ENCODE assay signal across 9 cellular contexts in the genomic region with DNA sequence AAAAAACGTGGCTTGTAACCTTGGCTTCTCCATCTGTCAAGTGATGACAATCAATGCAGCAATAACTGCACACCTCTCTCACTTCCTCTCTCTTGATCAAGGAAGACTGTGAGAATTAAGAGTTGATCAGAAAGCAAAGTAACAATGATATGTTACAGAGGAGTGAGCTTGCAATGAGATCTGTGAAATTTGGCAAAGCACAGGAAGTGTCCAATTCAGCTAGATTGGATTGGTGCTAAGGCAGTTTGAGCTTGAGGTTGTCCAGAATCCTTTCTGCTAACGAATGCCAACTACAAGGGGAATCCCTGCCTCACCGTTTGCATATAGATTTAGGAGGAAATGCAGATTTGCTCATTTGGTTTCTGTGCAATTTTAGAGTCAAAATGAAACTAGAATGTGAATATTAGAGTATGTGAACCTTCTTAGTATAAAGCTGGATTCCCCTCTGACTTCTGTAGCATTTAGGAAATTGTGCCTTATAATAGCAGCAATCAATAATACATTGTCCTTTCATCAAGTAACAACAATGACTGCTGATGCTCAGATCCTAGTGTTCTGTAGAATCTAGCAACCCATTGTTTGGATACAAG.
A peak's percentile ranks its signal among the peaks of the same experiment; 100 is the strongest.
DNase-seq lines count a peak whose midpoint lies in the region; ATAC-seq and TF ChIP-seq lines count a peak whose summit lies in the region.
"Had no signal": no experiment of that assay in that cellular context is flagged by ENCODE, and none has a peak within 500 bp of the region (broad histone marks: within the 10 kb centered on the region; RNA-seq: fewer than 3 reads in every experiment).

No MANE protein-coding gene starts in this region.

- H3K9me3 ChIP-seq in CD8-positive, alpha-beta memory T cell (ENCODE audit: low read length): no peaks in the 10 kb centered on the region

- H3K4me1 Mint-ChIP-seq in CD8-positive, alpha-beta memory T cell: peaks cover 37 to 52% (median 50%) of the 10 kb centered on the region in 3 donors
- peaks cover 62% of the 10 kb centered on the region for H3K4me1 Mint-ChIP-seq in activated naive CD4-positive, alpha-beta T cell treated with anti-CD3 and anti-CD28 coated beads, Interleukin-2, amount 10 ng/mL, durations not matched to agents 7 days and 5 days
- no peaks in the 10 kb centered on the region for H3K4me1 Mint-ChIP-seq in type B pancreatic cell (ENCODE audit: unreplicated experiment)
- peaks cover 9% of the 10 kb centered on the region for H3K4me1 Mint-ChIP-seq in endothelial cell (ENCODE audit: unreplicated experiment)

- POLR2A ChIA-PET in CD8-positive, alpha-beta memory T cell (lab: Charles Lee): no interaction called here

- no peaks in the 10 kb centered on the region for H3K27me3 ChIP-seq in CD8-positive, alpha-beta memory T cell (ENCODE audit: insufficient read depth, low read length, poor library complexity, severe bottlenecking)

- TF ChIP-seq CTCF in type B pancreatic cell (conservative IDR thresholded peaks at IDR 0.05): no peak
- TF ChIP-seq CTCF in endothelial cell (IDR thresholded peaks at IDR 0.05; ENCODE audit: unreplicated experiment): no peak

- H3K36me3 ChIP-seq in CD8-positive, alpha-beta memory T cell (ENCODE audit: insufficient read depth, low read length): no peaks in the 10 kb centered on the region

- H3K4me3 Mint-ChIP-seq in CD8-positive, alpha-beta memory T cell: peak overlapping the region in 2 of 7 donors; percentile 19 to 63
- peak overlapping the region; percentile 15 for H3K4me3 Mint-ChIP-seq in activated naive CD4-positive, alpha-beta T cell treated with anti-CD3 and anti-CD28 coated beads, Interleukin-2, amount 10 ng/mL, durations not matched to agents 7 days and 5 days
- H3K4me3 Mint-ChIP-seq in type B pancreatic cell (no peak overlapping the region), endothelial cell (ENCODE audit: unreplicated experiment) (no peak overlapping the region)

- peaks cover 0 to 9% (median 2%) of the 10 kb centered on the region in 3 donors for H3K36me3 Mint-ChIP-seq in CD8-positive, alpha-beta memory T cell
- H3K36me3 Mint-ChIP-seq in activated naive CD4-positive, alpha-beta T cell treated with anti-CD3 and anti-CD28 coated beads, Interleukin-2, amount 10 ng/mL, durations not matched to agents 7 days and 5 days: peaks cover 10% of the 10 kb centered on the region
- H3K36me3 Mint-ChIP-seq in type B pancreatic cell (no peaks in the 10 kb centered on the region), endothelial cell (ENCODE audit: low read depth, unreplicated experiment) (no peaks in the 10 kb centered on the region)

- peak; percentile 61 for ATAC-seq in GM19324 (IDR thresholded peaks at IDR 0.05; ENCODE audit: low FRiP score, unreplicated experiment)
- peak; percentile 45 for ATAC-seq in HG03064 (IDR thresholded peaks at IDR 0.05; ENCODE audit: low read depth, unreplicated experiment)

- no peak for DNase-seq in CD8-positive, alpha-beta memory T cell
- DNase-seq in activated naive CD4-positive, alpha-beta T cell treated with anti-CD3 and anti-CD28 coated beads, Interleukin-2, amount 10 ng/mL, durations not matched to agents 7 days and 5 days: peak; percentile 50
- DNase-seq in type B pancreatic cell (ENCODE audit: extremely low spot score, unreplicated experiment) (no peak), epidermal melanocyte (ENCODE audit: insufficient read length, low spot score) (no peak), amniotic stem cell (lab: John Stamatoyannopoulos, UW) (no peak), endothelial cell (ENCODE audit: low spot score) (no peak)
- DNase-seq: NCI-H2029 had no signal

- H3K27me3 Mint-ChIP-seq in CD8-positive, alpha-beta memory T cell: no peaks in the 10 kb centered on the region
- no peaks in the 10 kb centered on the region for H3K27me3 Mint-ChIP-seq in activated naive CD4-positive, alpha-beta T cell treated with anti-CD3 and anti-CD28 coated beads, Interleukin-2, amount 10 ng/mL, durations not matched to agents 7 days and 5 days
- H3K27me3 Mint-ChIP-seq in type B pancreatic cell (no peaks in the 10 kb centered on the region), endothelial cell (ENCODE audit: unreplicated experiment) (no peaks in the 10 kb centered on the region)

- H3K27ac ChIP-seq in CD8-positive, alpha-beta memory T cell (ENCODE audit: low read depth, low read length): no peak overlapping the region

- H3K4me3 ChIP-seq in CD8-positive, alpha-beta memory T cell (ENCODE audit: low read length): no peak overlapping the region

- CTCF ChIA-PET in CD8-positive, alpha-beta memory T cell (lab: Charles Lee): interaction anchor here (0.7 to 1.0 kb wide), 4 partner anchors 9 to 369 kb away, joined by 3 read pairs; no protein-coding TSS in a partner anchor
- CTCF ChIA-PET in activated naive CD4-positive, alpha-beta T cell treated with anti-CD3 and anti-CD28 coated beads, Interleukin-2, amount 10 ng/mL, durations not matched to agents 7 days and 5 days (lab: Charles Lee): interaction anchor here (0.6 to 0.9 kb wide), 2 partner anchors 127 to 421 kb away, joined by 3 to 6 read pairs; no protein-coding TSS in a partner anchor

- H3K9me3 Mint-ChIP-seq in CD8-positive, alpha-beta memory T cell: peaks cover 0 to 13% (median 2%) of the 10 kb centered on the region in 5 donors
- H3K9me3 Mint-ChIP-seq in activated naive CD4-positive, alpha-beta T cell treated with anti-CD3 and anti-CD28 coated beads, Interleukin-2, amount 10 ng/mL, durations not matched to agents 7 days and 5 days: peaks cover 25% of the 10 kb centered on the region
- peaks cover 5% of the 10 kb centered on the region for H3K9me3 Mint-ChIP-seq in type B pancreatic cell
- H3K9me3 Mint-ChIP-seq in endothelial cell (ENCODE audit: unreplicated experiment): no peaks in the 10 kb centered on the region

- peaks cover 37% of the 10 kb centered on the region for H3K4me1 ChIP-seq in CD8-positive, alpha-beta memory T cell (ENCODE audit: insufficient read depth, low read length)

- H3K27ac Mint-ChIP-seq in CD8-positive, alpha-beta memory T cell: peak overlapping the region in 7 of 8 donors; percentile 21 to 88 (median 69)
- H3K27ac Mint-ChIP-seq in activated naive CD4-positive, alpha-beta T cell treated with anti-CD3 and anti-CD28 coated beads, Interleukin-2, amount 10 ng/mL, durations not matched to agents 7 days and 5 days: peak overlapping the region; percentile 87
- H3K27ac Mint-ChIP-seq in type B pancreatic cell (no peak overlapping the region), endothelial cell (ENCODE audit: unreplicated experiment) (no peak overlapping the region)

Comparison
In these comparisons a context has a peak if more than half of its experiments do, and no peak if none do; other contexts are left out.
1. H3K27ac Mint-ChIP-seq: peak in CD8-positive, alpha-beta memory T cell (7 of 8) and activated naive CD4-positive, alpha-beta T cell treated with anti-CD3 and anti-CD28 coated beads, Interleukin-2, amount 10 ng/mL, durations not matched to agents 7 days and 5 days (single experiment); none in type B pancreatic cell (single experiment) and endothelial cell (single experiment).